In the genomic region with DNA sequence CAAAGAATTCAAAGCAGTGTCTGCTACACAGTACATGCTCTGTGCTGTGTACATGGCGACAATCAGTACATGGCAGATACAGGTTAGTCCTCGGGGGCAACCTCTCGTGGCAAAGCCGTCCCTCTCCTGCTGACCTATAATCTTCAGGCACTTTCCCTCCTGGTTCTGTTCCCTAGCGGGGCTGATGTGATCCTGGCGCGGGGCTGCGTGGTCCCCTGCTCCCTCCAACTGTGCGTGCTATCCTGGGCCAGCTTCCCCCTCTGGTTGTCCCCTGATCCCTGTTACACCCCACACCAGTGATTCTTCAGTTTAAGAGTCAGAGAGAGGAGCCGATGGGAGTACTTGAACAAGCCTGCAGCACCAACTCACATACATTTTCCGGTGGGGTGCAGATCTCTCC, we compare ENCODE assay signal across 17 cellular contexts. TPM values are rescaled to one million over a fixed set of nuclear protein-coding genes. Genes with fewer than 3 reads are reported as not detected.
DNase-seq lines count a peak whose midpoint lies in the region; ATAC-seq, FAIRE-seq and TF ChIP-seq lines count a peak whose summit lies in the region.
"Had no signal": no experiment of that assay in that cellular context is flagged by ENCODE, and none has a peak within 500 bp of the region (broad histone marks: within the 10 kb centered on the region; RNA-seq: fewer than 3 reads in every experiment).

No MANE protein-coding gene starts in this region.

- no peaks in the 10 kb centered on the region for H3K4me1 Mint-ChIP-seq in stimulated activated naive CD8-positive, alpha-beta T cell treated with anti-CD3 and anti-CD28 coated beads, Interleukin-15, Interleukin-2, amounts not matched to agents 100 ng/mL and 50 ng/mL, for 24 hours (ENCODE audit: low read depth)
- H3K4me1 Mint-ChIP-seq in nephron = peaks cover 24% of the 10 kb centered on the region
- H3K4me1 Mint-ChIP-seq: CD4-positive, alpha-beta memory T cell had no signal

- no peaks in the 10 kb centered on the region for H3K27me3 Mint-ChIP-seq in stimulated activated naive CD8-positive, alpha-beta T cell treated with anti-CD3 and anti-CD28 coated beads, Interleukin-15, Interleukin-2, amounts not matched to agents 100 ng/mL and 50 ng/mL, for 24 hours
- H3K27me3 Mint-ChIP-seq in nephron (ENCODE audit: low read depth) = no peaks in the 10 kb centered on the region
- H3K27me3 Mint-ChIP-seq: CD4-positive, alpha-beta memory T cell had no signal

- FAIRE-seq in bronchial epithelial cell (lab: Jason Lieb, UNC) = peak; percentile 52
- FAIRE-seq: GM12878, H54 had no signal

- DNase-seq in stimulated activated naive CD8-positive, alpha-beta T cell treated with anti-CD3 and anti-CD28 coated beads, Interleukin-15, Interleukin-2, amounts not matched to agents 100 U/mL and 50 U/mL, for 24 hours = no peak
- no peak for DNase-seq in bronchial epithelial cell (ENCODE audit: low read depth)
- DNase-seq in substantia nigra (lab: John Stamatoyannopoulos, UW) = no peak
- DNase-seq: 8988T; AML-193; C1 segment of cervical spinal cord; CD4-positive, alpha-beta memory T cell; DMS79 had no signal

- H3K27ac Mint-ChIP-seq in stimulated activated naive CD8-positive, alpha-beta T cell treated with anti-CD3 and anti-CD28 coated beads, Interleukin-15, Interleukin-2, amounts not matched to agents 100 ng/mL and 50 ng/mL, for 24 hours = peak overlapping the region; percentile 16
- H3K27ac Mint-ChIP-seq in nephron = peak overlapping the region; percentile 1 to 36 (median 13)

- no peaks in the 10 kb centered on the region for H3K27me3 ChIP-seq in bronchial epithelial cell (ENCODE audit: control insufficient read depth, insufficient read depth, low read length)

- no peaks in the 10 kb centered on the region for H3K9me3 Mint-ChIP-seq in stimulated activated naive CD8-positive, alpha-beta T cell treated with anti-CD3 and anti-CD28 coated beads, Interleukin-15, Interleukin-2, amounts not matched to agents 100 ng/mL and 50 ng/mL, for 24 hours
- no peaks in the 10 kb centered on the region for H3K9me3 Mint-ChIP-seq in nephron
- H3K9me3 Mint-ChIP-seq: CD4-positive, alpha-beta memory T cell had no signal

- H3K4me3 ChIP-seq in bronchial epithelial cell (ENCODE audit: low read depth, low read length) = no peak overlapping the region
- H3K4me3 ChIP-seq: GM12878 had no signal

- no peak for ATAC-seq in stimulated activated naive CD8-positive, alpha-beta T cell treated with anti-CD3 and anti-CD28 coated beads, Interleukin-15, Interleukin-2, amounts not matched to agents 100 U/mL and 50 U/mL, for 24 hours
- ATAC-seq in HG03159 (IDR thresholded peaks at IDR 0.05; ENCODE audit: unreplicated experiment) (no peak), GM21447 (IDR thresholded peaks at IDR 0.05; ENCODE audit: unreplicated experiment) (no peak), GM18505 (IDR thresholded peaks at IDR 0.05; ENCODE audit: unreplicated experiment) (no peak)
- ATAC-seq: GM12878 had no signal

- no peaks in the 10 kb centered on the region for H3K36me3 Mint-ChIP-seq in stimulated activated naive CD8-positive, alpha-beta T cell treated with anti-CD3 and anti-CD28 coated beads, Interleukin-15, Interleukin-2, amounts not matched to agents 100 ng/mL and 50 ng/mL, for 24 hours (ENCODE audit: low read depth)
- H3K36me3 Mint-ChIP-seq in nephron (ENCODE audit: low read depth) = no peaks in the 10 kb centered on the region
- H3K36me3 Mint-ChIP-seq: CD4-positive, alpha-beta memory T cell had no signal

- no peak for TF ChIP-seq POLR2A in GM18505 (IDR thresholded peaks at IDR 0.05; ENCODE audit: borderline replicate concordance, extremely low read depth, insufficient read depth, insufficient read length)

- peak overlapping the region; percentile 27 for H3K27ac ChIP-seq in substantia nigra (ENCODE audit: low read depth, low read length, poor library complexity, severe bottlenecking)

- H3K4me3 Mint-ChIP-seq in stimulated activated naive CD8-positive, alpha-beta T cell treated with anti-CD3 and anti-CD28 coated beads, Interleukin-15, Interleukin-2, amounts not matched to agents 100 ng/mL and 50 ng/mL, for 24 hours = no peak overlapping the region
- no peak overlapping the region for H3K4me3 Mint-ChIP-seq in nephron
- H3K4me3 Mint-ChIP-seq: CD4-positive, alpha-beta memory T cell had no signal

- H3K36me3 ChIP-seq in bronchial epithelial cell (ENCODE audit: control insufficient read depth, insufficient read depth, low read length) = no peaks in the 10 kb centered on the region

- no peak for TF ChIP-seq CTCF in bronchial epithelial cell (IDR thresholded peaks at IDR 0.05; ENCODE audit: insufficient read depth, low read length, severe bottlenecking)
- TF ChIP-seq CTCF in nephron (IDR thresholded peaks at IDR 0.05; ENCODE audit: unreplicated experiment in 3 of 3) = no peak

RNA-seq across cellular contexts. Expression of a gene that starts 12.1 kb away (rescaled TPM):
- not detected in 2 replicates for total RNA-seq in bronchial epithelial cell
- total RNA-seq: CD4-positive, alpha-beta memory T cell; G401; HT-29 had no signal

RNA-seq across cellular contexts. Expression of a gene that starts 21.7 kb away (rescaled TPM):
- not detected in 2 replicates for total RNA-seq in bronchial epithelial cell
- total RNA-seq: G401 had no signal

RNA-seq across cellular contexts. Expression of a gene that starts 25.0 kb away (rescaled TPM):
- 0.53 TPM in 1 of 2 replicates, not detected in the other for total RNA-seq in bronchial epithelial cell
- total RNA-seq: G401 had no signal

RNA-seq across cellular contexts. Expression of a gene that starts 35.3 kb away (rescaled TPM):
- total RNA-seq in bronchial epithelial cell = 60.8 and 67.3 TPM in 2 replicates

RNA-seq across cellular contexts. Expression of a gene that starts 43.7 kb away (rescaled TPM):
- total RNA-seq in bronchial epithelial cell = not detected in 2 replicates
- total RNA-seq: CD4-positive, alpha-beta memory T cell; G401; HT-29 had no signal
